ENCODE assay signal across 9 cellular contexts in genomic region chr14:54211562-54212308, GRCh38.
DNase-seq lines count a peak whose midpoint lies in the region; ATAC-seq and TF ChIP-seq lines count a peak whose summit lies in the region.
"Had no signal": no experiment of that assay in that cellular context is flagged by ENCODE, and none has a peak within 500 bp of the region (broad histone marks: within the 10 kb centered on the region; RNA-seq: fewer than 3 reads in every experiment).

No MANE protein-coding gene starts in this region.

- TF ChIP-seq CTCF in glutamatergic neuron (IDR thresholded peaks at IDR 0.05; ENCODE audit: partially characterized antibody, unreplicated experiment), result no peak

- no peaks in the 10 kb centered on the region for H3K36me3 Mint-ChIP-seq in glutamatergic neuron (ENCODE audit: unreplicated experiment)

- H3K4me1 Mint-ChIP-seq in glutamatergic neuron (ENCODE audit: low read depth, unreplicated experiment), result no peaks in the 10 kb centered on the region

- no peak overlapping the region for H3K27ac Mint-ChIP-seq in glutamatergic neuron (ENCODE audit: unreplicated experiment)

- ATAC-seq in HG02970 (IDR thresholded peaks at IDR 0.05; ENCODE audit: low FRiP score, unreplicated experiment), result no peak
- ATAC-seq: Panc1 had no signal

- no peak overlapping the region for H3K4me3 Mint-ChIP-seq in glutamatergic neuron (ENCODE audit: unreplicated experiment)

- H3K36me3 ChIP-seq in adipocyte (ENCODE audit: control insufficient read depth, insufficient read depth, low read length, severe bottlenecking), result no peaks in the 10 kb centered on the region

- peaks cover 54% of the 10 kb centered on the region for H3K4me1 ChIP-seq in adipocyte (ENCODE audit: control insufficient read depth, insufficient read depth, low read length)

- H3K27me3 ChIP-seq in adipocyte (replicated peaks; ENCODE audit: control insufficient read depth, insufficient read depth, low read length), result no peaks in the 10 kb centered on the region

- DNase-seq in ELR (ENCODE audit: low read depth) (peak; percentile 90), adipocyte (ENCODE audit: low read depth) (peak; percentile 67), glomerular endothelial cell (ENCODE audit: extremely low read depth, low read depth, low spot score) (peak; percentile 72), renal cortical epithelial cell (ENCODE audit: low read depth) (peak; percentile 92), glutamatergic neuron (no peak)
- DNase-seq in stimulated activated CD4-positive, alpha-beta T cell treated with anti-CD3 and anti-CD28 coated beads, Interleukin-4, amount 100 ng/mL, for 1 hour, result no peak
- DNase-seq in stimulated activated CD8-positive, alpha-beta memory T cell treated with anti-CD3 and anti-CD28 coated beads, Interleukin-4, amount 100 ng/mL, for 48 hours, result no peak

- no peaks in the 10 kb centered on the region for H3K27me3 Mint-ChIP-seq in glutamatergic neuron (ENCODE audit: unreplicated experiment)

- no peaks in the 10 kb centered on the region for H3K9me3 Mint-ChIP-seq in glutamatergic neuron (ENCODE audit: unreplicated experiment)

- H3K4me3 ChIP-seq in adipocyte (ENCODE audit: low read length), result peak overlapping the region; percentile 55

- peaks cover 4% of the 10 kb centered on the region for H3K9me3 ChIP-seq in adipocyte (ENCODE audit: control insufficient read depth, low read length)

- peak overlapping the region; percentile 64 for H3K9ac ChIP-seq in adipocyte (ENCODE audit: low read length)

Comparison
In these comparisons a context has a peak if more than half of its experiments do, and no peak if none do; other contexts are left out.
1. DNase-seq: peak in ELR (single experiment), adipocyte (single experiment), glomerular endothelial cell (single experiment) and renal cortical epithelial cell (single experiment); none in glutamatergic neuron (single experiment), stimulated activated CD4-positive, alpha-beta T cell treated with anti-CD3 and anti-CD28 coated beads, Interleukin-4, amount 100 ng/mL, for 1 hour (single experiment) and stimulated activated CD8-positive, alpha-beta memory T cell treated with anti-CD3 and anti-CD28 coated beads, Interleukin-4, amount 100 ng/mL, for 48 hours (single experiment).